18 cellular contexts compared by ENCODE assay signal in genomic region chr17:40471856-40472732, GRCh38. TPM values are rescaled to one million over a fixed set of nuclear protein-coding genes. Genes with fewer than 3 reads are reported as not detected.
A peak's percentile ranks its signal among the peaks of the same experiment; 100 is the strongest.
DNase-seq lines count a peak whose midpoint lies in the region; TF ChIP-seq lines count a peak whose summit lies in the region.
"Had no signal": no experiment of that assay in that cellular context is flagged by ENCODE, and none has a peak within 500 bp of the region (broad histone marks: within the 10 kb centered on the region; RNA-seq: fewer than 3 reads in every experiment).

No MANE protein-coding gene starts in this region.

- no peaks in the 10 kb centered on the region for H4K20me1 ChIP-seq in hepatocyte (ENCODE audit: insufficient read depth, poor library complexity, severe bottlenecking)

- TF ChIP-seq CTCF in breast epithelium (IDR thresholded peaks at IDR 0.05) (no peak), hepatocyte (IDR thresholded peaks at IDR 0.05; ENCODE audit: poor library complexity) (no peak), transverse colon (IDR thresholded peaks at IDR 0.05) (no peak)

- peaks cover 22% of the 10 kb centered on the region for H3K4me1 Mint-ChIP-seq in activated CD4-positive, alpha-beta T cell treated with anti-CD3 and anti-CD28 coated beads, Interleukin-2, amount 10 ng/mL, durations not matched to agents 7 days and 5 days

- H3K27me3 ChIP-seq in breast epithelium = no peaks in the 10 kb centered on the region
- H3K27me3 ChIP-seq in hepatocyte = no peaks in the 10 kb centered on the region
- no peaks in the 10 kb centered on the region for H3K27me3 ChIP-seq in transverse colon
- H3K27me3 ChIP-seq: left lung had no signal

- H3K27me3 Mint-ChIP-seq in activated CD4-positive, alpha-beta T cell treated with anti-CD3 and anti-CD28 coated beads, Interleukin-2, amount 10 ng/mL, durations not matched to agents 7 days and 5 days = peaks cover 2% of the 10 kb centered on the region

- H3K36me3 ChIP-seq in breast epithelium = no peaks in the 10 kb centered on the region
- H3K36me3 ChIP-seq in hepatocyte (replicated peaks; ENCODE audit: insufficient read depth, low read depth) = no peaks in the 10 kb centered on the region
- no peaks in the 10 kb centered on the region for H3K36me3 ChIP-seq in transverse colon
- H3K36me3 ChIP-seq: left lung had no signal

- H3K4me3 ChIP-seq in breast epithelium (no peak overlapping the region), hepatocyte (no peak overlapping the region), transverse colon (no peak overlapping the region)
- H3K4me3 ChIP-seq: left lung had no signal

- peak overlapping the region; percentile 3 for H3K27ac Mint-ChIP-seq in activated CD4-positive, alpha-beta T cell treated with anti-CD3 and anti-CD28 coated beads, Interleukin-2, amount 10 ng/mL, durations not matched to agents 7 days and 5 days
- H3K27ac Mint-ChIP-seq: activated T-helper 2 cell treated with anti-CD3 and anti-CD28 coated beads, Interferon-gamma antibody, Interleukin-2, Interleukin-4, amounts not matched to agents 10 μg/mL and 5 μg/mL and 100 μg/mL, durations not matched to agents 14 hours and 24 hours and 36 hours; dendritic cell treated with granulocyte-macrophage colony-stimulating factor and Interleukin-4, amounts not matched to agents 40 ng/mL and 50 ng/mL, for 4 days had no signal

- H3K4me3 Mint-ChIP-seq in activated CD4-positive, alpha-beta T cell treated with anti-CD3 and anti-CD28 coated beads, Interleukin-2, amount 10 ng/mL, durations not matched to agents 7 days and 5 days = no peak overlapping the region
- H3K4me3 Mint-ChIP-seq: CD4-positive, CD25-positive, alpha-beta regulatory T cell; dendritic cell treated with granulocyte-macrophage colony-stimulating factor and Interleukin-4, amounts not matched to agents 40 ng/mL and 50 ng/mL, for 4 days; nephron progenitor cell had no signal

- no peaks in the 10 kb centered on the region for H3K9me3 Mint-ChIP-seq in activated CD4-positive, alpha-beta T cell treated with anti-CD3 and anti-CD28 coated beads, Interleukin-2, amount 10 ng/mL, durations not matched to agents 7 days and 5 days
- H3K9me3 Mint-ChIP-seq: activated T-helper 2 cell treated with anti-CD3 and anti-CD28 coated beads, Interferon-gamma antibody, Interleukin-2, Interleukin-4, amounts not matched to agents 10 μg/mL and 5 μg/mL and 100 μg/mL, durations not matched to agents 14 hours and 24 hours and 36 hours; dendritic cell treated with granulocyte-macrophage colony-stimulating factor and Interleukin-4, amounts not matched to agents 40 ng/mL and 50 ng/mL, for 4 days had no signal

- no peaks in the 10 kb centered on the region for H3K9me2 ChIP-seq in hepatocyte (replicated peaks; ENCODE audit: insufficient read depth)

- intact Hi-C loops in breast epithelium (cut with DNase I; ENCODE audit: low total_unique reads) (no loop called here), transverse colon (cut with DNase I; ENCODE audit: low total_unique reads) (no loop called here)

- no peak for TF ChIP-seq POLR2A in breast epithelium (IDR thresholded peaks at IDR 0.05)
- no peak for TF ChIP-seq POLR2A in transverse colon (IDR thresholded peaks at IDR 0.05)

- no peak overlapping the region for H3K4me2 ChIP-seq in hepatocyte

- H2AFZ ChIP-seq in hepatocyte = no peak overlapping the region

- in situ Hi-C loops in transverse colon (cut with MboI; ENCODE audit: low pct_ligation_motif_present in 1 of 4, low pct_unique_long_range_greater_than_20kb in 1 of 4, low sequenced_read_pairs in 3 of 4) = no loop called here

- POLR2A ChIA-PET in activated CD4-positive, alpha-beta T cell treated with anti-CD3 and anti-CD28 coated beads, Interleukin-2, amount 10 ng/mL, durations not matched to agents 7 days and 5 days (lab: Charles Lee) = interaction anchor here (0.7 kb wide), 1 partner anchor 60 kb away, joined by 4 read pairs; no protein-coding TSS in a partner anchor

- WGBS in hepatocyte (ENCODE audit: low lambda C conversion rate, missing lambda C conversion rate) = 82% methylated on average over 5 of the region's 5 CpGs
- WGBS in transverse colon (ENCODE audit: low coverage in 1 of 2), 2 donors = 77 to 82% methylated on average over 2 to 5 of the region's 5 CpGs

- no peaks in the 10 kb centered on the region for H3K79me2 ChIP-seq in hepatocyte

- H3K4me1 ChIP-seq in breast epithelium (no peaks in the 10 kb centered on the region), hepatocyte (ENCODE audit: insufficient read depth) (peaks cover 11% of the 10 kb centered on the region), transverse colon (peaks cover 19 to 43% (median 27%) of the 10 kb centered on the region in 4 donors)

- H3K9me3 ChIP-seq in breast epithelium (no peaks in the 10 kb centered on the region), hepatocyte (ENCODE audit: low read depth) (no peaks in the 10 kb centered on the region), transverse colon (no peaks in the 10 kb centered on the region)
- H3K9me3 ChIP-seq: left lung had no signal

- DNase-seq in activated CD4-positive, alpha-beta T cell treated with anti-CD3 and anti-CD28 coated beads, Interleukin-2, amount 10 ng/mL, durations not matched to agents 7 days and 5 days = no peak
- no peak for DNase-seq in activated CD4-positive, alpha-beta T cell treated with anti-CD3 and anti-CD28 coated beads for 4 hours
- no peak for DNase-seq in breast epithelium (ENCODE audit: low spot score in 2 of 2)
- DNase-seq in hepatocyte (ENCODE audit: low spot score) = no peak
- DNase-seq in transverse colon = no peak
- DNase-seq in nucleus accumbens (lab: John Stamatoyannopoulos, UW) = no peak
- no peak for DNase-seq in foreskin melanocyte
- DNase-seq in medulla oblongata (ENCODE audit: extremely low spot score) = no peak
- DNase-seq: CD4-positive, CD25-positive, alpha-beta regulatory T cell; left lung; NCI-H2081; NCI-H69; nephron progenitor cell; retina had no signal

- CTCF ChIA-PET in activated CD4-positive, alpha-beta T cell treated with anti-CD3 and anti-CD28 coated beads, Interleukin-2, amount 10 ng/mL, durations not matched to agents 7 days and 5 days (lab: Charles Lee) = interaction anchor here (0.6 to 2.4 kb wide), 4 partner anchors 29 to 73 kb away, joined by 3 to 7 read pairs (median 4); partner anchors contain the start of gene TNS4

- H3K27ac ChIP-seq in breast epithelium (peak overlapping the region; percentile 61 to 62), hepatocyte (peak overlapping the region; percentile 75), transverse colon (peak overlapping the region; percentile 61 to 85 (median 78))
- H3K27ac ChIP-seq: 22Rv1, left lung had no signal

- H3K36me3 Mint-ChIP-seq in activated CD4-positive, alpha-beta T cell treated with anti-CD3 and anti-CD28 coated beads, Interleukin-2, amount 10 ng/mL, durations not matched to agents 7 days and 5 days (ENCODE audit: low read depth) = peaks cover under 1% of the 10 kb centered on the region
- H3K36me3 Mint-ChIP-seq: CD4-positive, CD25-positive, alpha-beta regulatory T cell had no signal

- TF ChIP-seq EP300 in transverse colon (IDR thresholded peaks at IDR 0.05; ENCODE audit: low read depth) = no peak

RNA-seq across cellular contexts. Expression of gene IGFBP4, which starts 28.8 kb away (rescaled TPM):
- 10 to 100 TPM; 65.2 to 67.9 TPM for total RNA-seq in activated CD4-positive, alpha-beta T cell treated with anti-CD3 and anti-CD28 coated beads, Interleukin-2, amount 10 ng/mL, durations not matched to agents 7 days and 5 days
- total RNA-seq in breast epithelium (100 to 1,000 TPM; 191 to 893 (median 278) TPM), hepatocyte (44.9 and 48.2 TPM in 2 replicates), transverse colon (100 to 1,000 TPM in 3 of 4 donors, 10 to 100 TPM in 1; 98.4 to 302 (median 166) TPM)
- polyA plus RNA-seq in hepatocyte = 149 and 183 TPM in 2 replicates

RNA-seq across cellular contexts. Expression of gene TNS4, which starts 29.3 kb away (rescaled TPM):
- total RNA-seq in activated CD4-positive, alpha-beta T cell treated with anti-CD3 and anti-CD28 coated beads, Interleukin-2, amount 10 ng/mL, durations not matched to agents 7 days and 5 days = 1 to 10 TPM; 3.5 to 3.7 TPM
- total RNA-seq in breast epithelium (10 to 100 TPM in 2 of 3 donors, not detected in 1; 30.5 to 52.2 TPM), hepatocyte (not detected in 2 replicates), transverse colon (1 to 10 TPM in 3 of 4 donors, not detected in 1; 1.2 to 4.2 (median 2.5) TPM)
- polyA plus RNA-seq in hepatocyte = 0.07 TPM in 2 replicates
- total RNA-seq: temporal lobe had no signal

RNA-seq across cellular contexts. Expression of gene TOP2A, which starts 54.4 kb away (rescaled TPM):
- total RNA-seq in activated CD4-positive, alpha-beta T cell treated with anti-CD3 and anti-CD28 coated beads, Interleukin-2, amount 10 ng/mL, durations not matched to agents 7 days and 5 days = 100 to 1,000 TPM; 504 to 522 TPM
- total RNA-seq in breast epithelium (1 to 10 TPM; 2.0 to 6.4 (median 2.5) TPM), hepatocyte (36.9 and 37.4 TPM in 2 replicates), transverse colon (10 to 100 TPM in 1 of 4 donors, 1 to 10 TPM in 2, under 1 TPM in 1; 0.37 to 25.5 (median 7.5) TPM)
- 19.3 and 21.3 TPM in 2 replicates for polyA plus RNA-seq in hepatocyte

Comparison
In these comparisons a context has a peak if more than half of its experiments do, and no peak if none do; other contexts are left out.
1. RNA of gene TOP2A, which starts 54.4 kb away (total RNA-seq): 504 to 522 TPM in activated CD4-positive, alpha-beta T cell treated with anti-CD3 and anti-CD28 coated beads, Interleukin-2, amount 10 ng/mL, durations not matched to agents 7 days and 5 days; 36.9 to 37.4 TPM in hepatocyte, 0.37 to 25.5 TPM in transverse colon and 2.0 to 6.4 TPM in breast epithelium; every median in the first group is over 10 times any median in the second.
2. Peak in every context shown above with its lines, with median percentiles within 50 percentile points of each other: H3K27ac ChIP-seq.